In the genomic region with DNA sequence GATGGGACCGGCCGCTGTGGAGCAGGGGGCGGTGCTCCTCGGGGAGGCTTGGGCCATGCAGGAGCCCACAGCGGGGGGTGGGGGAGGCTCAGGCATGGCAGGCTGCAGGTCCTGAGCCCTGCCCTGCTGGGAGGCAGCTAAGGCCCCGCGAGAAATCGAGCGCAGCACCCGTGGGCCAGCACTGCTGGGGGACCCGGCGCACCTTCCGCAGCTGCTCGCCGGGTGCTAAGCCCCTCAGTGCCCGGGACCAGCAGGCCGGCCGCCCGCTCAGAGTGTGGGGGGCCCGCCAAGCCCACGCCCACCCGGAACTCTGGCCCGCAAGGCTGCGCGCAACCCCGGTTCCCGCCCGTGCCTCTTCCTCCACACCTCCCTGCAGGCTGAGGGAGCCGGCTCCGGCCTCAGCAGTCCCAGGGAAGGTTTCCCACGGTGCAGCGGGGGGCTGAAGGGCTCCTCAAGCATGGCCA, we compare ENCODE assay signal across 1 cellular context.
TF ChIP-seq lines count a peak whose summit lies in the region.

No MANE protein-coding gene starts in this region.

TF ChIP-seq in H1, 55 proteins besides CTCF, POLR2A, EP300 and RAD21:
- TF ChIP-seq, protein P1, sequence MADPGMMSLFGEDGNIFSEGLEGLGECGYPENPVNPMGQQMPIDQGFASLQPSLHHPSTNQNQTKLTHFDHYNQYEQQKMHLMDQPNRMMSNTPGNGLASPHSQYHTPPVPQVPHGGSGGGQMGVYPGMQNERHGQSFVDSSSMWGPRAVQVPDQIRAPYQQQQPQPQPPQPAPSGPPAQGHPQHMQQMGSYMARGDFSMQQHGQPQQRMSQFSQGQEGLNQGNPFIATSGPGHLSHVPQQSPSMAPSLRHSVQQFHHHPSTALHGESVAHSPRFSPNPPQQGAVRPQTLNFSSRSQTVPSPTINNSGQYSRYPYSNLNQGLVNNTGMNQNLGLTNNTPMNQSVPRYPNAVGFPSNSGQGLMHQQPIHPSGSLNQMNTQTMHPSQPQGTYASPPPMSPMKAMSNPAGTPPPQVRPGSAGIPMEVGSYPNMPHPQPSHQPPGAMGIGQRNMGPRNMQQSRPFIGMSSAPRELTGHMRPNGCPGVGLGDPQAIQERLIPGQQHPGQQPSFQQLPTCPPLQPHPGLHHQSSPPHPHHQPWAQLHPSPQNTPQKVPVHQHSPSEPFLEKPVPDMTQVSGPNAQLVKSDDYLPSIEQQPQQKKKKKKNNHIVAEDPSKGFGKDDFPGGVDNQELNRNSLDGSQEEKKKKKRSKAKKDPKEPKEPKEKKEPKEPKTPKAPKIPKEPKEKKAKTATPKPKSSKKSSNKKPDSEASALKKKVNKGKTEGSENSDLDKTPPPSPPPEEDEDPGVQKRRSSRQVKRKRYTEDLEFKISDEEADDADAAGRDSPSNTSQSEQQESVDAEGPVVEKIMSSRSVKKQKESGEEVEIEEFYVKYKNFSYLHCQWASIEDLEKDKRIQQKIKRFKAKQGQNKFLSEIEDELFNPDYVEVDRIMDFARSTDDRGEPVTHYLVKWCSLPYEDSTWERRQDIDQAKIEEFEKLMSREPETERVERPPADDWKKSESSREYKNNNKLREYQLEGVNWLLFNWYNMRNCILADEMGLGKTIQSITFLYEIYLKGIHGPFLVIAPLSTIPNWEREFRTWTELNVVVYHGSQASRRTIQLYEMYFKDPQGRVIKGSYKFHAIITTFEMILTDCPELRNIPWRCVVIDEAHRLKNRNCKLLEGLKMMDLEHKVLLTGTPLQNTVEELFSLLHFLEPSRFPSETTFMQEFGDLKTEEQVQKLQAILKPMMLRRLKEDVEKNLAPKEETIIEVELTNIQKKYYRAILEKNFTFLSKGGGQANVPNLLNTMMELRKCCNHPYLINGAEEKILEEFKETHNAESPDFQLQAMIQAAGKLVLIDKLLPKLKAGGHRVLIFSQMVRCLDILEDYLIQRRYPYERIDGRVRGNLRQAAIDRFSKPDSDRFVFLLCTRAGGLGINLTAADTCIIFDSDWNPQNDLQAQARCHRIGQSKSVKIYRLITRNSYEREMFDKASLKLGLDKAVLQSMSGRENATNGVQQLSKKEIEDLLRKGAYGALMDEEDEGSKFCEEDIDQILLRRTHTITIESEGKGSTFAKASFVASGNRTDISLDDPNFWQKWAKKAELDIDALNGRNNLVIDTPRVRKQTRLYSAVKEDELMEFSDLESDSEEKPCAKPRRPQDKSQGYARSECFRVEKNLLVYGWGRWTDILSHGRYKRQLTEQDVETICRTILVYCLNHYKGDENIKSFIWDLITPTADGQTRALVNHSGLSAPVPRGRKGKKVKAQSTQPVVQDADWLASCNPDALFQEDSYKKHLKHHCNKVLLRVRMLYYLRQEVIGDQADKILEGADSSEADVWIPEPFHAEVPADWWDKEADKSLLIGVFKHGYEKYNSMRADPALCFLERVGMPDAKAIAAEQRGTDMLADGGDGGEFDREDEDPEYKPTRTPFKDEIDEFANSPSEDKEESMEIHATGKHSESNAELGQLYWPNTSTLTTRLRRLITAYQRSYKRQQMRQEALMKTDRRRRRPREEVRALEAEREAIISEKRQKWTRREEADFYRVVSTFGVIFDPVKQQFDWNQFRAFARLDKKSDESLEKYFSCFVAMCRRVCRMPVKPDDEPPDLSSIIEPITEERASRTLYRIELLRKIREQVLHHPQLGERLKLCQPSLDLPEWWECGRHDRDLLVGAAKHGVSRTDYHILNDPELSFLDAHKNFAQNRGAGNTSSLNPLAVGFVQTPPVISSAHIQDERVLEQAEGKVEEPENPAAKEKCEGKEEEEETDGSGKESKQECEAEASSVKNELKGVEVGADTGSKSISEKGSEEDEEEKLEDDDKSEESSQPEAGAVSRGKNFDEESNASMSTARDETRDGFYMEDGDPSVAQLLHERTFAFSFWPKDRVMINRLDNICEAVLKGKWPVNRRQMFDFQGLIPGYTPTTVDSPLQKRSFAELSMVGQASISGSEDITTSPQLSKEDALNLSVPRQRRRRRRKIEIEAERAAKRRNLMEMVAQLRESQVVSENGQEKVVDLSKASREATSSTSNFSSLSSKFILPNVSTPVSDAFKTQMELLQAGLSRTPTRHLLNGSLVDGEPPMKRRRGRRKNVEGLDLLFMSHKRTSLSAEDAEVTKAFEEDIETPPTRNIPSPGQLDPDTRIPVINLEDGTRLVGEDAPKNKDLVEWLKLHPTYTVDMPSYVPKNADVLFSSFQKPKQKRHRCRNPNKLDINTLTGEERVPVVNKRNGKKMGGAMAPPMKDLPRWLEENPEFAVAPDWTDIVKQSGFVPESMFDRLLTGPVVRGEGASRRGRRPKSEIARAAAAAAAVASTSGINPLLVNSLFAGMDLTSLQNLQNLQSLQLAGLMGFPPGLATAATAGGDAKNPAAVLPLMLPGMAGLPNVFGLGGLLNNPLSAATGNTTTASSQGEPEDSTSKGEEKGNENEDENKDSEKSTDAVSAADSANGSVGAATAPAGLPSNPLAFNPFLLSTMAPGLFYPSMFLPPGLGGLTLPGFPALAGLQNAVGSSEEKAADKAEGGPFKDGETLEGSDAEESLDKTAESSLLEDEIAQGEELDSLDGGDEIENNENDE (IDR thresholded peaks at IDR 0.05; ENCODE audit: insufficient replicate concordance, low read length) = no peak
- no peak for TF ChIP-seq CHD1 (IDR thresholded peaks at IDR 0.05; ENCODE audit: low read depth, low read length)
- TF ChIP-seq HDAC6 (IDR thresholded peaks at IDR 0.05; ENCODE audit: low read depth, low read length) = no peak
- no peak for TF ChIP-seq TCF12 (IDR thresholded peaks at IDR 0.05; ENCODE audit: low read depth, low read length)
- no peak for TF ChIP-seq GTF2F1 (IDR thresholded peaks at IDR 0.05; ENCODE audit: borderline replicate concordance, low read depth, low read length)
- no peak for TF ChIP-seq SIX5 (IDR thresholded peaks at IDR 0.05; ENCODE audit: low read depth, low read length)
- TF ChIP-seq SIN3A (conservative IDR thresholded peaks at IDR 0.05 in 1 of 2, IDR thresholded peaks at IDR 0.05 in 1 of 2; ENCODE audit: low read depth in 1 of 2, low read length in 2 of 2) = no peak
TF ChIP-seq in H1: peak in this region for 0.
